Comparison of ENCODE assay signal across 18 cellular contexts in genomic region chr11:87265915-87266314, GRCh38.
"Had no signal": no experiment of that assay in that cellular context is flagged by ENCODE, and none has a peak within 500 bp of the region (broad histone marks: within the 10 kb centered on the region; RNA-seq: fewer than 3 reads in every experiment).

No MANE protein-coding gene starts in this region.

- H3K4me1 ChIP-seq: colonic mucosa, psoas muscle had no signal

- H3K4me3 Mint-ChIP-seq: activated naive CD8-positive, alpha-beta T cell; natural killer cell treated with Interleukin-12 subunit alpha and Interleukin-12 subunit beta and Interleukin-15 and Interleukin-18, amount 100 ng/mL, for 72 hours; stimulated activated naive CD8-positive, alpha-beta T cell treated with anti-CD3 and anti-CD28 coated beads, Interleukin-15, amount 100 ng/mL, for 72 hours; T-cell had no signal

- H3K27me3 ChIP-seq: colonic mucosa, sigmoid colon, uterus had no signal

- H3K27ac ChIP-seq: colonic mucosa, psoas muscle, sigmoid colon, uterus had no signal

- H3K36me3 Mint-ChIP-seq: natural killer cell treated with Interleukin-12 subunit alpha and Interleukin-12 subunit beta and Interleukin-15 and Interleukin-18, amount 100 ng/mL, for 72 hours had no signal

- H3K9me3 Mint-ChIP-seq: natural killer cell treated with Interleukin-12 subunit alpha and Interleukin-12 subunit beta and Interleukin-15 and Interleukin-18, amount 100 ng/mL, for 72 hours; stimulated activated naive CD8-positive, alpha-beta T cell treated with anti-CD3 and anti-CD28 coated beads, Interleukin-15, amount 100 ng/mL, for 72 hours; T-cell had no signal

- DNase-seq: activated CD4-positive, alpha-beta T cell treated with anti-CD3 and anti-CD28 coated beads for 1 hour; activated CD4-positive, alpha-beta T cell treated with anti-CD3 and anti-CD28 coated beads, Interleukin-2, amount 50 U/mL, for 48 hours; activated gamma-delta T cell; activated T-cell treated with anti-CD3 and anti-CD28 coated beads, Interleukin-2, amount 50 U/mL, for 48 hours; amygdala; colonic mucosa; hypothalamus; occipital lobe; psoas muscle; sigmoid colon; stimulated activated CD4-positive, alpha-beta T cell treated with anti-CD3 and anti-CD28 coated beads, Interleukin-15, amount 100 ng/mL, for 24 hours; stimulated activated CD4-positive, alpha-beta T cell treated with anti-CD3 and anti-CD28 coated beads, Interleukin-4, amount 100 ng/mL, for 4 hours; stimulated activated naive CD8-positive, alpha-beta T cell treated with anti-CD3 and anti-CD28 coated beads, Interleukin-15, amount 100 ng/mL, for 72 hours; T-cell; T1000; uterus had no signal

- H3K4me3 ChIP-seq: colonic mucosa, psoas muscle, sigmoid colon, uterus had no signal

- H3K9me3 ChIP-seq: colonic mucosa, psoas muscle, sigmoid colon, uterus had no signal

- H3K4me1 Mint-ChIP-seq: stimulated activated naive CD8-positive, alpha-beta T cell treated with anti-CD3 and anti-CD28 coated beads, Interleukin-15, amount 100 ng/mL, for 72 hours; T-cell had no signal

- H3K27ac Mint-ChIP-seq: activated naive CD8-positive, alpha-beta T cell; natural killer cell treated with Interleukin-12 subunit alpha and Interleukin-12 subunit beta and Interleukin-15 and Interleukin-18, amount 100 ng/mL, for 72 hours; stimulated activated naive CD8-positive, alpha-beta T cell treated with anti-CD3 and anti-CD28 coated beads, Interleukin-15, amount 100 ng/mL, for 72 hours; T-cell had no signal

- H3K27me3 Mint-ChIP-seq: activated naive CD8-positive, alpha-beta T cell; natural killer cell treated with Interleukin-12 subunit alpha and Interleukin-12 subunit beta and Interleukin-15 and Interleukin-18, amount 100 ng/mL, for 72 hours; stimulated activated naive CD8-positive, alpha-beta T cell treated with anti-CD3 and anti-CD28 coated beads, Interleukin-15, amount 100 ng/mL, for 72 hours; T-cell had no signal

- ATAC-seq: natural killer cell treated with Interleukin-12 subunit alpha and Interleukin-12 subunit beta and Interleukin-15 and Interleukin-18, amount 100 ng/mL, for 72 hours; psoas muscle; stimulated activated naive CD8-positive, alpha-beta T cell treated with anti-CD3 and anti-CD28 coated beads, Interleukin-15, amount 100 ng/mL, for 72 hours; T-cell had no signal

- H3K36me3 ChIP-seq: colonic mucosa, sigmoid colon, uterus had no signal
